1 cellular context compared by ENCODE assay signal in genomic region chr10:6036861-6037321, GRCh38.
TF ChIP-seq lines count a peak whose summit lies in the region.

No MANE protein-coding gene starts in this region.

TF ChIP-seq in SK-N-SH, 30 proteins besides CTCF, POLR2A, EP300 and RAD21 (continued from another document):
- TF ChIP-seq REST (IDR thresholded peaks at IDR 0.05; ENCODE audit: low read depth, low read length) = no peak
- no peak for TF ChIP-seq ZBTB33 (IDR thresholded peaks at IDR 0.05; ENCODE audit: borderline replicate concordance, low read depth)
- no peak for TF ChIP-seq MEF2A (IDR thresholded peaks at IDR 0.05; ENCODE audit: borderline replicate concordance, low read depth)
- TF ChIP-seq FOXM1 (IDR thresholded peaks at IDR 0.05; ENCODE audit: low read depth) = no peak
- no peak for TF ChIP-seq IRF3 (IDR thresholded peaks at IDR 0.05; ENCODE audit: low read depth, low read length)
- TF ChIP-seq JUND (IDR thresholded peaks at IDR 0.05) = no peak
- no peak for TF ChIP-seq RFX5 (IDR thresholded peaks at IDR 0.05; ENCODE audit: low read length)
- no peak for TF ChIP-seq USF2 (IDR thresholded peaks at IDR 0.05; ENCODE audit: borderline replicate concordance, low read depth, low read length)
- no peak for TF ChIP-seq NRF1 (IDR thresholded peaks at IDR 0.05; ENCODE audit: low read depth, low read length)
- TF ChIP-seq FOSL2 (IDR thresholded peaks at IDR 0.05; ENCODE audit: borderline replicate concordance, low read depth) = no peak
- TF ChIP-seq MXI1 (IDR thresholded peaks at IDR 0.05; ENCODE audit: low read depth, low read length) = no peak
- no peak for TF ChIP-seq SIN3A (IDR thresholded peaks at IDR 0.05; ENCODE audit: borderline replicate concordance, low read depth, low read length)
- no peak for TF ChIP-seq RXRA (IDR thresholded peaks at IDR 0.05; ENCODE audit: borderline replicate concordance, low read depth)
- no peak for TF ChIP-seq USF1 (IDR thresholded peaks at IDR 0.05; ENCODE audit: borderline replicate concordance, low read depth)
- no peak for TF ChIP-seq ELF1 (IDR thresholded peaks at IDR 0.05)
- TF ChIP-seq MAX (IDR thresholded peaks at IDR 0.05; ENCODE audit: low read depth) = no peak
